ENCODE assay signal across 9 cellular contexts in genomic region chr6:7975764-7976146, GRCh38.
A peak's percentile ranks its signal among the peaks of the same experiment; 100 is the strongest.
DNase-seq lines count a peak whose midpoint lies in the region; FAIRE-seq and TF ChIP-seq lines count a peak whose summit lies in the region.
"Had no signal": no experiment of that assay in that cellular context is flagged by ENCODE, and none has a peak within 500 bp of the region (broad histone marks: within the 10 kb centered on the region; RNA-seq: fewer than 3 reads in every experiment).

No MANE protein-coding gene starts in this region.

- no peaks in the 10 kb centered on the region for H3K9me2 ChIP-seq in GM23248 (ENCODE audit: insufficient read depth)

- in situ Hi-C loops in GM23248 (cut with MboI): no loop called here

- H3K27ac ChIP-seq in GM23248 (no peak overlapping the region), skeletal muscle tissue (ENCODE audit: low read depth, low read length) (no peak overlapping the region)

- H3K9me3 ChIP-seq in GM23248 (ENCODE audit: low read depth) (no peaks in the 10 kb centered on the region), skeletal muscle tissue (ENCODE audit: control insufficient read depth in 3 of 3, low read length in 3 of 3) (peaks cover 0 to 2% (median 0%) of the 10 kb centered on the region in 3 donors)

- H3K4me2 ChIP-seq in GM23248 (ENCODE audit: unreplicated experiment): peak overlapping the region; percentile 84

- H3K9ac ChIP-seq in GM23248 (peak overlapping the region; percentile 41; the same call in 1 of the 2 replicates), skeletal muscle tissue (ENCODE audit: low read depth in 1 of 3, low read length in 3 of 3) (peak overlapping the region in 1 of 3 donors; percentile 17)

- peak overlapping the region; percentile 61 for H3K4me3 ChIP-seq in GM23248
- H3K4me3 ChIP-seq in fibroblast of villous mesenchyme (ENCODE audit: low read depth, low read length): peak overlapping the region; percentile 20
- H3K4me3 ChIP-seq in skeletal muscle tissue (ENCODE audit: low read length in 3 of 3): peak overlapping the region; percentile 32 to 49 (median 41)

- FAIRE-seq in RCC 7860 (lab: Jason Lieb, UNC): no peak

- peaks cover 10% of the 10 kb centered on the region for H3F3A ChIP-seq in GM23248 (ENCODE audit: insufficient read depth)

- no peaks in the 10 kb centered on the region for H3K79me2 ChIP-seq in GM23248 (ENCODE audit: insufficient read depth)

- H2AFZ ChIP-seq in GM23248: peak overlapping the region; percentile 18

- H3K27me3 ChIP-seq in GM23248 (replicated peaks; ENCODE audit: insufficient read depth): no peaks in the 10 kb centered on the region
- H3K27me3 ChIP-seq in skeletal muscle tissue (ENCODE audit: control insufficient read depth in 3 of 3, insufficient read depth in 3 of 3, low read length in 3 of 3): no peaks in the 10 kb centered on the region

- H4K20me1 ChIP-seq in GM23248 (ENCODE audit: insufficient read depth): no peaks in the 10 kb centered on the region

- no peak for TF ChIP-seq CTCF in fibroblast of villous mesenchyme (IDR thresholded peaks at IDR 0.05; ENCODE audit: insufficient read depth, low read depth, low read length)

- WGBS in GM23248 (ENCODE audit: low coverage in 1 of 2, low lambda C conversion rate in 2 of 2, missing lambda C conversion rate in 2 of 2), 2 experiments: 31 to 32% methylated on average over 8 of the region's 8 CpGs

- H3K36me3 ChIP-seq in GM23248 (ENCODE audit: low read depth): no peaks in the 10 kb centered on the region
- H3K36me3 ChIP-seq in skeletal muscle tissue (ENCODE audit: control insufficient read depth in 3 of 3, insufficient read depth in 3 of 3, low read length in 3 of 3): no peaks in the 10 kb centered on the region

- H3K4me1 ChIP-seq in GM23248 (ENCODE audit: insufficient read depth): 0 out of 2 replicates have a peak, but pooled peaks cover 4% of the 10 kb centered on the region
- H3K4me1 ChIP-seq in skeletal muscle tissue (ENCODE audit: control insufficient read depth in 3 of 3, insufficient read depth in 3 of 3, low read length in 3 of 3): peaks cover 9 to 11% (median 10%) of the 10 kb centered on the region in 3 donors

- DNase-seq in GM23248: peak; percentile 37
- peak; percentile 7 for DNase-seq in RCC 7860 (ENCODE audit: low spot score)
- DNase-seq in fibroblast of villous mesenchyme (ENCODE audit: low read depth): peak; percentile 38
- no peak for DNase-seq in EL
- DNase-seq in kidney glomerular epithelial cell (lab: John Stamatoyannopoulos, UW): no peak
- no peak for DNase-seq in mucosa of gallbladder (ENCODE audit: low spot score)
- no peak for DNase-seq in glomerular visceral epithelial cell (ENCODE audit: extremely low spot score)
- DNase-seq: stimulated activated CD4-positive, alpha-beta T cell treated with anti-CD3 and anti-CD28 coated beads, Interleukin-15, amount 100 ng/mL, for 24 hours had no signal

Comparison
In these comparisons a context has a peak if more than half of its experiments do, and no peak if none do; other contexts are left out.
1. DNase-seq: peak in GM23248 (single experiment), RCC 7860 (single experiment) and fibroblast of villous mesenchyme (single experiment); none in EL (single experiment), kidney glomerular epithelial cell (single experiment), mucosa of gallbladder (single experiment) and glomerular visceral epithelial cell (single experiment).
2. Peak in every context shown above with its lines, with median percentiles within 50 percentile points of each other: H3K4me3 ChIP-seq.